In the genomic region with DNA sequence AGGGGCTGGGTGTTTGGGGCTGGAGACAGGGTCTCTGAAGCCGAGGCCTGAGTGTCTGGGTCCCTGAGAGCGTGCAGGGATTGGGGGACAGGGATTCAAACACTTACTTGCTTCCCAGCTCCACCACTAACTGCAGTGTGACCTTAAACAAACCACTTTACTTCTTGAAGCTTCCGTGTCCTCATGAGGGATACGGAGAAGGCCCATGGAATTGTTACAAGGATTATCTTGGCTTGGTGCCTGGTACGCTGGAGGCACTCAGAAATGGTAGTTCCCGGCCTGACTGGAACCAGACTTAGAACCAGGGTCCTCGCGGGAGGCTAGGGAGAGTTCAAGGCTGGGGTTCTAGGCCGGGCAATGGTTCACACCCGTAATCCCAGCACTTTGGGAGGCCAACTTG, we compare ENCODE assay signal across 20 cellular contexts. TPM values are rescaled to one million over a fixed set of nuclear protein-coding genes. Genes with fewer than 3 reads are reported as not detected.
DNase-seq lines count a peak whose midpoint lies in the region; ATAC-seq and TF ChIP-seq lines count a peak whose summit lies in the region.
"Had no signal": no experiment of that assay in that cellular context is flagged by ENCODE, and none has a peak within 500 bp of the region (broad histone marks: within the 10 kb centered on the region; RNA-seq: fewer than 3 reads in every experiment).

No MANE protein-coding gene starts in this region.

- intact Hi-C loops in IMR-90 (cut with micrococcal nuclease), result no loop called here

- no peak overlapping the region for H3T11ph ChIP-seq in H9 (ENCODE audit: low read length)

- no peak for TF ChIP-seq POLR2A in IMR-90 (IDR thresholded peaks at IDR 0.05; ENCODE audit: low read depth, low read length)

- H3K9me3 ChIP-seq in BLaER1 treated with 17β-estradiol and CSF1 and Interleukin-3, amounts not matched to agents 10 nM and 100 nM (replicated peaks in 1 of 11), result no peaks in the 10 kb centered on the region
- no peaks in the 10 kb centered on the region for H3K9me3 ChIP-seq in IMR-90 (ENCODE audit: control insufficient read depth, insufficient read depth, low read length)
- H3K9me3 ChIP-seq in neural progenitor cell (ENCODE audit: low read depth), result no peaks in the 10 kb centered on the region
- H3K9me3 ChIP-seq in H9 (ENCODE audit: control insufficient read depth, low read depth, low read length), result no peaks in the 10 kb centered on the region

- H4K8ac ChIP-seq in IMR-90 (ENCODE audit: low read depth in 2 of 2, low read length in 2 of 2) (no peak overlapping the region), H9 (replicated peaks; ENCODE audit: insufficient read length, low read depth, low read length) (no peak overlapping the region)

- H2BK15ac ChIP-seq in IMR-90 (ENCODE audit: low read depth, low read length) (no peak overlapping the region), H9 (ENCODE audit: low read depth, low read length) (no peak overlapping the region)

- TF ChIP-seq RAD21 in IMR-90 (IDR thresholded peaks at IDR 0.05; ENCODE audit: low read length), result no peak

- in situ Hi-C loops in IMR-90 (cut with MboI; ENCODE audit: low sequenced_read_pairs), result no loop called here

- H3K9ac ChIP-seq in BLaER1 treated with 17β-estradiol and CSF1 and Interleukin-3, amounts not matched to agents 10 nM and 100 nM, result no peak overlapping the region
- H3K9ac ChIP-seq in IMR-90 (ENCODE audit: low read depth, low read length), result no peak overlapping the region
- no peak overlapping the region for H3K9ac ChIP-seq in neural progenitor cell
- H3K9ac ChIP-seq in H9 (ENCODE audit: extremely low read depth, insufficient read length, low read length), result no peak overlapping the region
- H3K9ac ChIP-seq: GM23248 had no signal

- H3K4me3 Mint-ChIP-seq in neural progenitor cell, result peak overlapping the region; percentile 25
- no peak overlapping the region; a peak in 1 of 5 replicates for H3K4me3 Mint-ChIP-seq in H9

- H2AK5ac ChIP-seq in IMR-90 (ENCODE audit: low read depth, low read length) (no peak overlapping the region), H9 (ENCODE audit: insufficient read length, low read length) (no peak overlapping the region)

- no peak overlapping the region for H3K4me3 ChIP-seq in BLaER1 treated with 17β-estradiol and CSF1 and Interleukin-3, amounts not matched to agents 10 nM and 100 nM
- H3K4me3 ChIP-seq in IMR-90 (ENCODE audit: insufficient read depth, low read depth, low read length) (no peak overlapping the region), neural progenitor cell (no peak overlapping the region)
- H3K4me3 ChIP-seq: GM23248, PC-9 had no signal

- H3F3A ChIP-seq in neural progenitor cell (ENCODE audit: low read depth), result peaks cover 19% of the 10 kb centered on the region

- H2BK5ac ChIP-seq in IMR-90 (ENCODE audit: low read depth, low read length, poor library complexity, severe bottlenecking) (no peak overlapping the region), H9 (ENCODE audit: insufficient read length, low read length) (no peak overlapping the region)

- no peak overlapping the region for H2AFZ ChIP-seq in IMR-90 (replicated peaks; ENCODE audit: low read length, poor library complexity)
- no peak overlapping the region for H2AFZ ChIP-seq in neural progenitor cell (replicated peaks)
- no peak overlapping the region for H2AFZ ChIP-seq in H9 (ENCODE audit: low read length)
- H2AFZ ChIP-seq: GM23248, PC-9 had no signal

- peaks cover 49 to 71% (median 55%) of the 10 kb centered on the region in 10 experiments for H3K4me1 ChIP-seq in BLaER1 treated with 17β-estradiol and CSF1 and Interleukin-3, amounts not matched to agents 10 nM and 100 nM
- H3K4me1 ChIP-seq in IMR-90 (ENCODE audit: control insufficient read depth, insufficient read depth, low read length), result peaks cover 8% of the 10 kb centered on the region; the same call in 1 of the 2 replicates
- H3K4me1 ChIP-seq in neural progenitor cell, result peaks cover 7% of the 10 kb centered on the region
- no peaks in the 10 kb centered on the region for H3K4me1 ChIP-seq in H9 (ENCODE audit: insufficient read depth, low read length)

- H2BK20ac ChIP-seq in IMR-90 (ENCODE audit: low read depth, low read length) (no peak overlapping the region), H9 (ENCODE audit: low read depth, low read length, poor library complexity, severe bottlenecking) (no peak overlapping the region)

- H3K23ac ChIP-seq in IMR-90 (ENCODE audit: low read depth, low read length), result no peak overlapping the region
- no peak overlapping the region for H3K23ac ChIP-seq in H9 (ENCODE audit: insufficient read length, low read depth, low read length)

- peaks cover 39 to 57% (median 52%) of the 10 kb centered on the region in 11 experiments for H3K27me3 ChIP-seq in BLaER1 treated with 17β-estradiol and CSF1 and Interleukin-3, amounts not matched to agents 10 nM and 100 nM
- peaks cover 79% of the 10 kb centered on the region for H3K27me3 ChIP-seq in IMR-90 (ENCODE audit: control insufficient read depth, insufficient read depth, low read length)
- peaks cover 93% of the 10 kb centered on the region for H3K27me3 ChIP-seq in neural progenitor cell
- H3K27me3 ChIP-seq in H9 (ENCODE audit: insufficient read depth, low read length), result peaks cover 35% of the 10 kb centered on the region

- H2AK9ac ChIP-seq in IMR-90 (replicated peaks; ENCODE audit: low read depth, low read length, poor library complexity), result peak overlapping the region; percentile 42

- H3K4ac ChIP-seq in IMR-90 (ENCODE audit: low read depth, low read length), result no peak overlapping the region
- no peak overlapping the region for H3K4ac ChIP-seq in H9 (ENCODE audit: low read depth, low read length)

- H2BK12ac ChIP-seq in H9 (ENCODE audit: insufficient read length, low read depth, low read length), result no peak overlapping the region

- peak overlapping the region; percentile 18 to 98 (median 60); a peak in 18 of 22 replicates for H3K4me2 ChIP-seq in BLaER1 treated with 17β-estradiol and CSF1 and Interleukin-3, amounts not matched to agents 10 nM and 100 nM
- H3K4me2 ChIP-seq in IMR-90 (ENCODE audit: low read depth, low read length) (no peak overlapping the region), neural progenitor cell (no peak overlapping the region), H9 (ENCODE audit: insufficient read depth, insufficient read length, low read length) (no peak overlapping the region)
- H3K4me2 ChIP-seq: PC-9 had no signal

- H4K91ac ChIP-seq in IMR-90 (ENCODE audit: insufficient read depth, low read depth, low read length) (no peak overlapping the region), H9 (ENCODE audit: insufficient read length, low read depth, low read length) (no peak overlapping the region)

- H3K4me1 Mint-ChIP-seq in neural progenitor cell (peaks cover 14% of the 10 kb centered on the region), H9 (peaks cover 26 to 32% of the 10 kb centered on the region in 2 experiments)

- H3K23me2 ChIP-seq in H9 (ENCODE audit: insufficient read length, low read depth, low read length, poor library complexity, severe bottlenecking), result peaks cover 11% of the 10 kb centered on the region

- H3K27ac Mint-ChIP-seq in neural progenitor cell, result no peak overlapping the region
- H3K27ac Mint-ChIP-seq in H9, result no peak overlapping the region; a peak in 1 of 7 replicates
- H3K27ac Mint-ChIP-seq: CD8-positive, alpha-beta memory T cell had no signal

- no TSS peak for BruUV-seq in IMR-90 (replicated peaks; lab: Mats Ljungman, UMichigan)

- no peak for DNase-seq in IMR-90
- peak; percentile 13 for DNase-seq in epidermal melanocyte (ENCODE audit: insufficient read length, low spot score)
- DNase-seq in neural progenitor cell (ENCODE audit: low spot score), result no peak
- DNase-seq in H9, result no peak
- DNase-seq in NCI-H1930 (lab: John Stamatoyannopoulos, UW), result no peak
- DNase-seq: C1 segment of cervical spinal cord; Calu3; CD8-positive, alpha-beta memory T cell; DMS153; GM23248; HCEC 1CT; KBM-7; MV-4-11; NCI-H1694; NCI-H69; PC-9; RPMI8226 had no signal

- POLR2A ChIA-PET in IMR-90 (lab: Charles Lee; ENCODE audit: unreplicated experiment), result no interaction called here

- peaks cover 5% of the 10 kb centered on the region for H3K9me3 Mint-ChIP-seq in neural progenitor cell
- H3K9me3 Mint-ChIP-seq in H9, result no peaks in the 10 kb centered on the region
- H3K9me3 Mint-ChIP-seq: CD8-positive, alpha-beta memory T cell had no signal

- no peak overlapping the region; a peak in 1 of 22 replicates for H3K27ac ChIP-seq in BLaER1 treated with 17β-estradiol and CSF1 and Interleukin-3, amounts not matched to agents 10 nM and 100 nM
- H3K27ac ChIP-seq in IMR-90 (ENCODE audit: insufficient read depth, low read length) (no peak overlapping the region), neural progenitor cell (no peak overlapping the region), H9 (ENCODE audit: insufficient read length, low read depth, low read length) (no peak overlapping the region)
- H3K27ac ChIP-seq: GM23248, PC-9 had no signal

- H3K56ac ChIP-seq in IMR-90 (ENCODE audit: extremely low read depth, insufficient read depth, low read length), result no peak overlapping the region
- no peak overlapping the region for H3K56ac ChIP-seq in H9 (ENCODE audit: insufficient read length, low read depth, low read length)

- no peaks in the 10 kb centered on the region for H3K36me3 Mint-ChIP-seq in neural progenitor cell
- H3K36me3 Mint-ChIP-seq in H9 (ENCODE audit: insufficient read depth in 1 of 3, low read depth in 3 of 3), result peaks cover 0 to 3% (median 0%) of the 10 kb centered on the region in 3 experiments; a peak in 1 of 7 replicates

- dilution Hi-C loops in IMR-90 (cut with HindIII; ENCODE audit: low sequenced_read_pairs, unreplicated experiment), result no loop called here

- H3K36me3 ChIP-seq in BLaER1 treated with 17β-estradiol and CSF1 and Interleukin-3, amounts not matched to agents 10 nM and 100 nM, result peaks cover 0 to 7% (median 0%) of the 10 kb centered on the region in 11 experiments; a peak in 3 of 22 replicates
- H3K36me3 ChIP-seq in IMR-90 (ENCODE audit: control insufficient read depth, insufficient read depth, low read length), result no peaks in the 10 kb centered on the region
- H3K36me3 ChIP-seq in neural progenitor cell, result no peaks in the 10 kb centered on the region

- H3K27me3 Mint-ChIP-seq in neural progenitor cell (ENCODE audit: insufficient read depth, low read depth), result peaks cover 65% of the 10 kb centered on the region
- H3K27me3 Mint-ChIP-seq in H9 (ENCODE audit: low read depth), result peaks cover 82% of the 10 kb centered on the region

- no peak overlapping the region for H2BK120ac ChIP-seq in IMR-90 (ENCODE audit: low read depth, low read length)
- no peak overlapping the region for H2BK120ac ChIP-seq in H9 (ENCODE audit: low read depth, low read length, poor library complexity, severe bottlenecking)

- H3K79me1 ChIP-seq in IMR-90 (ENCODE audit: low read depth in 1 of 2, low read length in 2 of 2), result no peaks in the 10 kb centered on the region
- H3K79me1 ChIP-seq in H9 (ENCODE audit: insufficient read depth, low read depth, low read length, poor library complexity, severe bottlenecking), result no peaks in the 10 kb centered on the region

- no peak for TF ChIP-seq CTCF in IMR-90 (conservative IDR thresholded peaks at IDR 0.05; ENCODE audit: low read depth, low read length)
- no peak for TF ChIP-seq CTCF in neural progenitor cell (IDR thresholded peaks at IDR 0.05)
- no peak for TF ChIP-seq CTCF in H9 (conservative IDR thresholded peaks at IDR 0.05)

- H3K79me2 ChIP-seq in neural progenitor cell (ENCODE audit: low read depth) (no peaks in the 10 kb centered on the region), H9 (ENCODE audit: insufficient read depth, low read length) (no peaks in the 10 kb centered on the region)

- CTCF ChIA-PET in IMR-90 (lab: Yijun Ruan, JAX), result no interaction called here

- H3K18ac ChIP-seq in IMR-90 (ENCODE audit: low read depth, low read length) (no peak overlapping the region), H9 (ENCODE audit: insufficient read length, low read depth, low read length) (no peak overlapping the region)

- H4K20me1 ChIP-seq in BLaER1 treated with 17β-estradiol and CSF1 and Interleukin-3, amounts not matched to agents 10 nM and 100 nM, result peaks cover 0 to 19% (median 0%) of the 10 kb centered on the region in 11 experiments; a peak in 8 of 22 replicates
- H4K20me1 ChIP-seq in IMR-90 (ENCODE audit: insufficient read depth, low read length) (no peaks in the 10 kb centered on the region), neural progenitor cell (ENCODE audit: low read depth) (peaks cover 6% of the 10 kb centered on the region), H9 (ENCODE audit: control insufficient read depth, insufficient read depth, insufficient read length) (no peaks in the 10 kb centered on the region)

- no peaks in the 10 kb centered on the region for H3K9me1 ChIP-seq in IMR-90 (ENCODE audit: insufficient read depth, low read length)

- no peak overlapping the region for H4K5ac ChIP-seq in IMR-90 (ENCODE audit: low read depth, low read length)
- no peak overlapping the region for H4K5ac ChIP-seq in H9 (ENCODE audit: insufficient read length, low read depth, low read length)

- no peak overlapping the region for H3K14ac ChIP-seq in IMR-90 (replicated peaks; ENCODE audit: low read depth, low read length)
- no peak overlapping the region for H3K14ac ChIP-seq in H9 (ENCODE audit: insufficient read depth, low read length)

- no peak for ATAC-seq in IMR-90 (ENCODE audit: low read depth)
- ATAC-seq in HG03378 (IDR thresholded peaks at IDR 0.05; ENCODE audit: unreplicated experiment), result no peak

- WGBS in IMR-90 (ENCODE audit: extremely low coverage in 2 of 2, insufficient read length in 1 of 2), 2 experiments, result no CpG with 5 or more reads among the region's 10 CpGs
- no CpG with 5 or more reads among the region's 10 CpGs for WGBS in H9 (ENCODE audit: extremely low coverage, insufficient read length, low lambda C conversion rate)

RNA-seq across cellular contexts. Expression of a gene that starts 2.9 kb away (rescaled TPM):
- total RNA-seq in IMR-90 (2012; rRNA removed) (0.28 and 0.36 TPM in 2 replicates), neural progenitor cell (ENCODE audit: low replicate concordance) (0.21 and 0.43 TPM in 2 replicates), H9 (2021) (4.2 and 4.5 TPM in 2 replicates)
- polyA plus RNA-seq in IMR-90 (2012; rRNA removed), result 1.2 and 1.6 TPM in 2 replicates
- 0.97 and 2.4 TPM in 2 replicates for polyA plus RNA-seq in IMR-90 (2012; cell fraction: cytosol; rRNA removed)
- polyA plus RNA-seq in IMR-90 (2012; cell fraction: nucleus; rRNA removed; ENCODE audit: low replicate concordance), result 0.62 and 0.70 TPM in 2 replicates

RNA-seq across cellular contexts. Expression of a gene that starts 3.0 kb away (rescaled TPM):
- total RNA-seq in IMR-90 (2012; rRNA removed) (under 0.01 TPM in 1 of 2 replicates, not detected in the other), neural progenitor cell (ENCODE audit: low replicate concordance) (not detected in 2 replicates), H9 (2021) (0.42 and 0.44 TPM in 2 replicates)
- polyA plus RNA-seq in IMR-90 (2012; rRNA removed), result 0.07 and 0.14 TPM in 2 replicates
- polyA plus RNA-seq in IMR-90 (2012; cell fraction: cytosol; rRNA removed), result 0.08 and 0.14 TPM in 2 replicates
- polyA plus RNA-seq in IMR-90 (2012; cell fraction: nucleus; rRNA removed; ENCODE audit: low replicate concordance), result 0.55 and 0.61 TPM in 2 replicates
- polyA plus RNA-seq: CD8-positive, alpha-beta memory T cell had no signal

RNA-seq across cellular contexts. Expression of a gene that starts 11.4 kb away (rescaled TPM):
- total RNA-seq in IMR-90 (2012; rRNA removed), result 9.9 and 10.3 TPM in 2 replicates
- 23.3 and 24.1 TPM in 2 replicates for polyA plus RNA-seq in IMR-90 (2012; rRNA removed)
- 25.5 and 30.9 TPM in 2 replicates for polyA plus RNA-seq in IMR-90 (2012; cell fraction: cytosol; rRNA removed)
- 10.3 and 13.5 TPM in 2 replicates for polyA plus RNA-seq in IMR-90 (2012; cell fraction: nucleus; rRNA removed; ENCODE audit: low replicate concordance)
- 27.3 and 31.6 TPM in 2 replicates for total RNA-seq in neural progenitor cell (ENCODE audit: low replicate concordance)
- total RNA-seq in H9 (2021), result 17.5 and 19.5 TPM in 2 replicates

RNA-seq across cellular contexts. Expression of a gene that starts 29.1 kb away (rescaled TPM):
- not detected in 2 replicates for total RNA-seq in IMR-90 (2012; rRNA removed)
- not detected in 2 replicates for polyA plus RNA-seq in IMR-90 (2012; rRNA removed)
- polyA plus RNA-seq in IMR-90 (2012; cell fraction: cytosol; rRNA removed), result not detected in 2 replicates
- not detected in 2 replicates for polyA plus RNA-seq in IMR-90 (2012; cell fraction: nucleus; rRNA removed; ENCODE audit: low replicate concordance)
- total RNA-seq in neural progenitor cell (ENCODE audit: low replicate concordance), result not detected in 2 replicates
- total RNA-seq in H9 (2021), result not detected in 2 replicates
- total RNA-seq: CD8-positive, alpha-beta memory T cell; GM23248; NCI-H460; PC-9 had no signal
- polyA plus RNA-seq: CD8-positive, alpha-beta memory T cell; GM23248 had no signal

RNA-seq across cellular contexts. Expression of a gene that starts 32.2 kb away (rescaled TPM):
- total RNA-seq in IMR-90 (2012; rRNA removed) (3.9 and 6.1 TPM in 2 replicates), neural progenitor cell (ENCODE audit: low replicate concordance) (33.3 and 64.9 TPM in 2 replicates), H9 (2021) (75.3 and 81.1 TPM in 2 replicates)
- polyA plus RNA-seq in IMR-90 (2012; rRNA removed), result 10.6 and 12.5 TPM in 2 replicates
- 6.2 and 8.6 TPM in 2 replicates for polyA plus RNA-seq in IMR-90 (2012; cell fraction: cytosol; rRNA removed)
- 17.0 and 18.2 TPM in 2 replicates for polyA plus RNA-seq in IMR-90 (2012; cell fraction: nucleus; rRNA removed; ENCODE audit: low replicate concordance)

Comparison
In these comparisons a context has a peak if more than half of its experiments do, and no peak if none do; other contexts are left out.
1. H3K4me2 ChIP-seq: peak in BLaER1 treated with 17β-estradiol and CSF1 and Interleukin-3, amounts not matched to agents 10 nM and 100 nM (11 of 11); none in IMR-90 (single experiment), neural progenitor cell (single experiment) and H9 (single experiment).